Comparison of ENCODE assay signal across 27 cellular contexts in the genomic region with DNA sequence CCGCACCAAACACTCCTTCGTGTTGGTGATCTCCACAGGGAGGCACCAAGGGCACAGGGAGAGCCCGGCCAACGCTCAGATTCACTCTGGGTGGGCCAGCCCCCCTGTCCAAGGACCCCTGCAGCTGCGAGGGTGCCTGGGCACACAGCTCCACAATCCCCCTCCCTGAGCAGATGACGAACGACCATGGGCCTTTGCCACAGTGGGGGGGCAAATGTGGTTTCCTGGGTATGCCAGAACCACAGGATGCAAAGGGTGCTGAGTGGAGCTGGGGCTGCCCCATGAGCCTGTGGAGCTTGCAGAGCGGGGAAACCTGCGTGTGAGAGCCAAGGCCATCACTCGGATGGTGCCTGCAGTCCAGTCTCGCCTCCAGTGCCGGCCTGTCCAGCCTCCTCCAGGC. TPM values are rescaled to one million over a fixed set of nuclear protein-coding genes. Genes with fewer than 3 reads are reported as not detected.
DNase-seq lines count a peak whose midpoint lies in the region; ATAC-seq, FAIRE-seq and TF ChIP-seq lines count a peak whose summit lies in the region.
"Had no signal": no experiment of that assay in that cellular context is flagged by ENCODE, and none has a peak within 500 bp of the region (broad histone marks: within the 10 kb centered on the region; RNA-seq: fewer than 3 reads in every experiment).

No MANE protein-coding gene starts in this region.

- 100% methylated on average over 10 of the region's 12 CpGs for WGBS in HepG2 (ENCODE audit: low lambda C conversion rate)
- no CpG with 5 or more reads among the region's 12 CpGs for WGBS in right lobe of liver (ENCODE audit: insufficient coverage, low coverage, low lambda C conversion rate, missing lambda C conversion rate)
- WGBS in adrenal gland, 4 donors = 82 to 98% (median 91%) methylated on average over 4 to 12 of the region's 12 CpGs

- H3K36me3 ChIP-seq in HepG2 (replicated peaks in 1 of 2; ENCODE audit: control insufficient read depth in 1 of 2, insufficient read depth in 2 of 2, low read length in 2 of 2) (peaks cover 44 to 80% of the 10 kb centered on the region in 2 experiments), right lobe of liver (no peaks in the 10 kb centered on the region), adrenal gland (replicated peaks in 1 of 2) (peaks cover 0 to 26% of the 10 kb centered on the region in 2 donors)
- H3K36me3 ChIP-seq: uterus had no signal

- no peak for FAIRE-seq in HepG2 (lab: Jason Lieb, UNC)

- no peak overlapping the region for H2AFZ ChIP-seq in HepG2 (ENCODE audit: low read length)

- TF ChIP-seq POLR2A in HepG2 (IDR thresholded peaks at IDR 0.05; ENCODE audit: insufficient read depth in 1 of 2, low read depth in 2 of 2, low read length in 2 of 2) (no peak), right lobe of liver (IDR thresholded peaks at IDR 0.05) (no peak), adrenal gland (IDR thresholded peaks at IDR 0.05) (no peak)

- H3K9me3 ChIP-seq in HepG2 (ENCODE audit: low read length) (no peaks in the 10 kb centered on the region), right lobe of liver (no peaks in the 10 kb centered on the region), adrenal gland (replicated peaks in 1 of 3) (no peaks in the 10 kb centered on the region)
- H3K9me3 ChIP-seq: MG63, uterus had no signal

- no peak overlapping the region for H3K4me2 ChIP-seq in HepG2 (ENCODE audit: low read depth, low read length)

- no peaks in the 10 kb centered on the region for H3K4me1 ChIP-seq in HepG2 (ENCODE audit: insufficient read depth, low read length)
- no peaks in the 10 kb centered on the region for H3K4me1 ChIP-seq in right lobe of liver
- H3K4me1 ChIP-seq in adrenal gland (replicated peaks in 1 of 2) = no peaks in the 10 kb centered on the region
- H3K4me1 ChIP-seq: foreskin keratinocyte had no signal

- CTCF ChIA-PET in HepG2 (lab: Yijun Ruan, JAX; ENCODE audit: low intra/inter-chr PET ratio, low total read pairs) = no interaction called here
- CTCF ChIA-PET in activated CD4-positive, alpha-beta memory T cell treated with anti-CD3 and anti-CD28 coated beads for 36 hours (lab: Charles Lee) = interaction anchor here (1.3 to 1.5 kb wide), 2 partner anchors 112 to 152 kb away, joined by 3 to 5 read pairs; no protein-coding TSS in a partner anchor

- ATAC-seq in HepG2 (no peak; the same call in 1 of the 3 replicates), right lobe of liver (no peak), naive B cell (ENCODE audit: low read depth in 2 of 2) (no peak), GM19324 (IDR thresholded peaks at IDR 0.05; ENCODE audit: low FRiP score, unreplicated experiment) (no peak), GM21528 (IDR thresholded peaks at IDR 0.05; ENCODE audit: low FRiP score, unreplicated experiment) (no peak)
- ATAC-seq: foreskin keratinocyte had no signal

- no peaks in the 10 kb centered on the region for H3K79me2 ChIP-seq in HepG2 (ENCODE audit: insufficient read depth, low read length)

- H3K36me3 Mint-ChIP-seq in activated CD4-positive, alpha-beta memory T cell treated with anti-CD3 and anti-CD28 coated beads for 36 hours = peaks cover 47% of the 10 kb centered on the region
- H3K36me3 Mint-ChIP-seq in naive B cell = peaks cover 8 to 10% of the 10 kb centered on the region in 2 donors

- in situ Hi-C loops in HepG2 (cut with HindIII; ENCODE audit: extremely low pct_ligation_motif_present, low pct_unique_long_range_greater_than_20kb) = no loop called here

- no peak overlapping the region for H3K27ac Mint-ChIP-seq in activated CD4-positive, alpha-beta memory T cell treated with anti-CD3 and anti-CD28 coated beads for 36 hours
- peak overlapping the region; percentile 11 to 100 (median 98) for H3K27ac Mint-ChIP-seq in naive B cell
- H3K27ac Mint-ChIP-seq: activated T-helper 2 cell treated with anti-CD3 and anti-CD28 coated beads, Interferon-gamma antibody, Interleukin-2, Interleukin-4, amounts not matched to agents 10 μg/mL and 5 μg/mL and 100 μg/mL, durations not matched to agents 14 hours and 24 hours and 36 hours; CD4-positive, CD25-positive, alpha-beta regulatory T cell; T-cell had no signal

- POLR2A ChIA-PET in HepG2 (lab: Yijun Ruan, JAX) = interaction anchor here (1.3 kb wide), 1 partner anchor 72 kb away, joined by 3 read pairs; no protein-coding TSS in a partner anchor
- POLR2A ChIA-PET in activated CD4-positive, alpha-beta memory T cell treated with anti-CD3 and anti-CD28 coated beads for 36 hours (lab: Charles Lee) = no interaction called here

- TF ChIP-seq EP300 in HepG2 (IDR thresholded peaks at IDR 0.05; ENCODE audit: low read depth in 2 of 2, low read length in 2 of 2) (no peak), HepG2 (CRISPR knock-in tag; IDR thresholded peaks at IDR 0.05; ENCODE audit: borderline replicate concordance) (no peak)

- H3K4me3 ChIP-seq in HepG2 (replicated peaks in 1 of 3; ENCODE audit: insufficient read depth in 1 of 3, low read depth in 2 of 3, low read length in 3 of 3) = no peak overlapping the region
- no peak overlapping the region for H3K4me3 ChIP-seq in right lobe of liver
- H3K4me3 ChIP-seq in adrenal gland = no peak overlapping the region
- H3K4me3 ChIP-seq: dorsolateral prefrontal cortex, MG63, skin epidermis, uterus had no signal

- DNase-seq in HepG2 (ENCODE audit: low spot score) (no peak), right lobe of liver (no peak), naive B cell (peak; percentile 46), NCI-H345 (lab: John Stamatoyannopoulos, UW) (no peak), adrenal gland (no peak)
- DNase-seq in activated CD4-positive, alpha-beta memory T cell treated with anti-CD3 and anti-CD28 coated beads for 36 hours = peak; percentile 34
- DNase-seq: ACHN; DMS53; dorsolateral prefrontal cortex; foreskin keratinocyte; H7; mammary epithelial cell; MG63; NCI-H146; NCI-H2171; SHP77 treated with DMSO at 0.1 percent for 48 hours; stimulated activated CD4-positive, alpha-beta T cell treated with anti-CD3 and anti-CD28 coated beads, Interleukin-4, amount 100 ng/mL, for 1 hour; uterus had no signal

- H3K4me3 Mint-ChIP-seq in activated CD4-positive, alpha-beta memory T cell treated with anti-CD3 and anti-CD28 coated beads for 36 hours = no peak overlapping the region
- H3K4me3 Mint-ChIP-seq in naive B cell = peak overlapping the region; percentile 21 to 93 (median 73)
- H3K4me3 Mint-ChIP-seq: T-cell had no signal

- intact Hi-C loops in HepG2 (cut with micrococcal nuclease; ENCODE audit: unreplicated experiment) (no loop called here), right lobe of liver (cut with DNase I) (no loop called here), adrenal gland (cut with DNase I) (no loop called here)
- intact Hi-C loops in activated CD4-positive, alpha-beta memory T cell treated with anti-CD3 and anti-CD28 coated beads for 36 hours (cut with micrococcal nuclease) = no loop called here

- H3K9me3 Mint-ChIP-seq in activated CD4-positive, alpha-beta memory T cell treated with anti-CD3 and anti-CD28 coated beads for 36 hours = no peaks in the 10 kb centered on the region
- no peaks in the 10 kb centered on the region for H3K9me3 Mint-ChIP-seq in naive B cell
- H3K9me3 Mint-ChIP-seq: activated T-helper 2 cell treated with anti-CD3 and anti-CD28 coated beads, Interferon-gamma antibody, Interleukin-2, Interleukin-4, amounts not matched to agents 10 μg/mL and 5 μg/mL and 100 μg/mL, durations not matched to agents 14 hours and 24 hours and 36 hours; CD4-positive, CD25-positive, alpha-beta regulatory T cell; T-cell had no signal

- no peaks in the 10 kb centered on the region for H3K27me3 Mint-ChIP-seq in activated CD4-positive, alpha-beta memory T cell treated with anti-CD3 and anti-CD28 coated beads for 36 hours
- H3K27me3 Mint-ChIP-seq in naive B cell = no peaks in the 10 kb centered on the region
- H3K27me3 Mint-ChIP-seq: CD4-positive, CD25-positive, alpha-beta regulatory T cell; T-cell had no signal

- peaks cover 11% of the 10 kb centered on the region; the same call in 1 of the 2 replicates for H4K20me1 ChIP-seq in HepG2 (ENCODE audit: insufficient read depth, low read length)

- H3K9ac ChIP-seq in HepG2 (ENCODE audit: insufficient read depth, low read depth, low read length) = no peak overlapping the region

- no peak for TF ChIP-seq RAD21 in HepG2 (CRISPR knock-in tag; IDR thresholded peaks at IDR 0.05)

- no peaks in the 10 kb centered on the region for H3K27me3 ChIP-seq in HepG2 (ENCODE audit: control insufficient read depth in 1 of 2, insufficient read depth in 2 of 2, low read length in 2 of 2)
- no peaks in the 10 kb centered on the region for H3K27me3 ChIP-seq in right lobe of liver
- H3K27me3 ChIP-seq in adrenal gland = no peaks in the 10 kb centered on the region
- H3K27me3 ChIP-seq: dorsolateral prefrontal cortex, foreskin keratinocyte, MG63, uterus had no signal

- peaks cover 51% of the 10 kb centered on the region for H3K4me1 Mint-ChIP-seq in activated CD4-positive, alpha-beta memory T cell treated with anti-CD3 and anti-CD28 coated beads for 36 hours (ENCODE audit: low read depth)
- peaks cover 64 to 100% (median 97%) of the 10 kb centered on the region in 3 donors for H3K4me1 Mint-ChIP-seq in naive B cell

- no TSS peak for BruUV-seq in HepG2 (replicated peaks; lab: Mats Ljungman, UMichigan)

- TF ChIP-seq CTCF in HepG2 (CRISPR knock-in tag; IDR thresholded peaks at IDR 0.05) (peak; percentile 19; the same call in 1 of the 2 replicates), right lobe of liver (IDR thresholded peaks at IDR 0.05) (no peak), adrenal gland (IDR thresholded peaks at IDR 0.05) (no peak)

- H3K27ac ChIP-seq in HepG2 (ENCODE audit: extremely low read length, insufficient read depth, low read length) = no peak overlapping the region
- no peak overlapping the region for H3K27ac ChIP-seq in right lobe of liver
- H3K27ac ChIP-seq in adrenal gland = no peak overlapping the region
- H3K27ac ChIP-seq: dorsolateral prefrontal cortex, foreskin keratinocyte, uterus had no signal

RNA-seq across cellular contexts. Expression of a gene that starts 31.0 kb away (rescaled TPM):
- total RNA-seq in HepG2 (2016; rRNA removed; fragmentation: Illumina TruSeq; extraction: Trizol) (16.0 and 29.8 TPM in 2 replicates), right lobe of liver (10 to 100 TPM in 3 of 6 experiments, 1 to 10 TPM in 3; 6.9 to 38.6 (median 13.1) TPM), adrenal gland (10 to 100 TPM; 33.9 to 59.1 (median 43.4) TPM)
- 5.1 and 9.2 TPM in 2 replicates for total RNA-seq in HepG2 (2016; cell fraction: cytosol; rRNA removed; fragmentation: Illumina TruSeq; extraction: Trizol; ENCODE audit: low read depth)
- 14.3 and 34.5 TPM in 2 replicates for total RNA-seq in HepG2 (2016; cell fraction: insoluble cytoplasmic fraction; rRNA removed; fragmentation: Illumina TruSeq; extraction: Trizol)
- 14.8 and 16.4 TPM in 2 replicates for total RNA-seq in HepG2 (2016; cell fraction: membrane; rRNA removed; fragmentation: Illumina TruSeq; extraction: Trizol)
- total RNA-seq in HepG2 (2016; cell fraction: nucleus; rRNA removed; fragmentation: Illumina TruSeq; extraction: Trizol) = 37.9 and 47.2 TPM in 2 replicates
- polyA plus RNA-seq in HepG2 (2011; rRNA removed) (90.6 and 115 TPM in 2 replicates), naive B cell (ENCODE audit: low read depth in 6 of 6) (10 to 100 TPM; 19.5 to 63.3 (median 52.7) TPM), adrenal gland (10 to 100 TPM; 23.2 to 45.3 (median 42.8) TPM)
- 65.4 and 69.9 TPM in 2 replicates for polyA plus RNA-seq in HepG2 (2011; cell fraction: cytosol; rRNA removed)
- polyA plus RNA-seq in HepG2 (2011; cell fraction: nucleus; rRNA removed) = 330 and 361 TPM in 2 replicates
- 104 and 122 TPM in 2 replicates for polyA plus RNA-seq in HepG2 (2012)
- 3.8 and 4.2 TPM in 2 replicates for polyA plus RNA-seq in HepG2 (2016; cell fraction: cytosol; fragmentation: Illumina TruSeq; extraction: Trizol; ENCODE audit: low read depth)
- 18.3 and 19.5 TPM in 2 replicates for polyA plus RNA-seq in HepG2 (2016; cell fraction: insoluble cytoplasmic fraction; fragmentation: Illumina TruSeq; extraction: Trizol; ENCODE audit: low read depth)
- 9.2 and 10.4 TPM in 2 replicates for polyA plus RNA-seq in HepG2 (2016; cell fraction: membrane; fragmentation: Illumina TruSeq; extraction: Trizol; ENCODE audit: low read depth)
- 89.7 and 92.4 TPM in 2 replicates for polyA plus RNA-seq in HepG2 (2016; cell fraction: nucleus; fragmentation: Illumina TruSeq; extraction: Trizol; ENCODE audit: insufficient read depth, low read depth)
- polyA minus RNA-seq in HepG2 (2011; rRNA and poly(A)+ RNA removed; ENCODE audit: low replicate concordance) = 56.1 and 65.1 TPM in 2 replicates
- 44.6 and 51.7 TPM in 2 replicates for polyA minus RNA-seq in HepG2 (2011; cell fraction: cytosol; rRNA and poly(A)+ RNA removed)
- polyA minus RNA-seq in HepG2 (2011; cell fraction: nucleus; rRNA and poly(A)+ RNA removed) = 90.3 and 92.4 TPM in 2 replicates
- total RNA-seq in activated CD4-positive, alpha-beta memory T cell treated with anti-CD3 and anti-CD28 coated beads for 36 hours = 10 to 100 TPM; 48.4 to 51.4 TPM

RNA-seq across cellular contexts. Expression of a gene that starts 47.5 kb away (rescaled TPM):
- total RNA-seq in HepG2 (2016; rRNA removed; fragmentation: Illumina TruSeq; extraction: Trizol) (not detected in 2 replicates), right lobe of liver (not detected), adrenal gland (not detected)
- not detected in 2 replicates for total RNA-seq in HepG2 (2016; cell fraction: cytosol; rRNA removed; fragmentation: Illumina TruSeq; extraction: Trizol; ENCODE audit: low read depth)
- total RNA-seq in HepG2 (2016; cell fraction: insoluble cytoplasmic fraction; rRNA removed; fragmentation: Illumina TruSeq; extraction: Trizol) = not detected in 2 replicates
- not detected in 2 replicates for total RNA-seq in HepG2 (2016; cell fraction: membrane; rRNA removed; fragmentation: Illumina TruSeq; extraction: Trizol)
- total RNA-seq in HepG2 (2016; cell fraction: nucleus; rRNA removed; fragmentation: Illumina TruSeq; extraction: Trizol) = not detected in 2 replicates
- polyA plus RNA-seq in HepG2 (2011; rRNA removed) (0.01 and 0.12 TPM in 2 replicates), naive B cell (ENCODE audit: low read depth in 6 of 6) (under 1 TPM in 1 of 6 donors, not detected in 5; 0.09 TPM), adrenal gland (under 1 TPM in 1 of 3 donors, not detected in 2; 0.10 TPM)
- 0.03 and 0.06 TPM in 2 replicates for polyA plus RNA-seq in HepG2 (2011; cell fraction: cytosol; rRNA removed)
- polyA plus RNA-seq in HepG2 (2011; cell fraction: nucleus; rRNA removed) = 0.18 and 0.36 TPM in 2 replicates
- polyA plus RNA-seq in HepG2 (2012) = 0.15 and 0.17 TPM in 2 replicates
- not detected in 2 replicates for polyA plus RNA-seq in HepG2 (2016; cell fraction: cytosol; fragmentation: Illumina TruSeq; extraction: Trizol; ENCODE audit: low read depth)
- not detected in 2 replicates for polyA plus RNA-seq in HepG2 (2016; cell fraction: insoluble cytoplasmic fraction; fragmentation: Illumina TruSeq; extraction: Trizol; ENCODE audit: low read depth)
- not detected in 2 replicates for polyA plus RNA-seq in HepG2 (2016; cell fraction: membrane; fragmentation: Illumina TruSeq; extraction: Trizol; ENCODE audit: low read depth)
- polyA plus RNA-seq in HepG2 (2016; cell fraction: nucleus; fragmentation: Illumina TruSeq; extraction: Trizol; ENCODE audit: insufficient read depth, low read depth) = not detected in 2 replicates
- 0.12 and 0.14 TPM in 2 replicates for polyA minus RNA-seq in HepG2 (2011; rRNA and poly(A)+ RNA removed; ENCODE audit: low replicate concordance)
- not detected in 2 replicates for polyA minus RNA-seq in HepG2 (2011; cell fraction: cytosol; rRNA and poly(A)+ RNA removed)
- 0.12 TPM in 1 of 2 replicates, not detected in the other for polyA minus RNA-seq in HepG2 (2011; cell fraction: nucleus; rRNA and poly(A)+ RNA removed)
- not detected for total RNA-seq in activated CD4-positive, alpha-beta memory T cell treated with anti-CD3 and anti-CD28 coated beads for 36 hours
- total RNA-seq: activated T-helper 2 cell treated with anti-CD3 and anti-CD28 coated beads, Interferon-gamma antibody, Interleukin-2, Interleukin-4, amounts not matched to agents 10 μg/mL and 5 μg/mL and 100 μg/mL, durations not matched to agents 14 hours and 24 hours and 36 hours; CD4-positive, CD25-positive, alpha-beta regulatory T cell; epithelial cell of proximal tubule; foreskin keratinocyte; kidney epithelial cell; mammary epithelial cell; OCI-LY7 had no signal
- polyA plus RNA-seq: foreskin keratinocyte, mammary epithelial cell had no signal

Comparison
In these comparisons a context has a peak if more than half of its experiments do, and no peak if none do; other contexts are left out.
1. DNase-seq: peak in activated CD4-positive, alpha-beta memory T cell treated with anti-CD3 and anti-CD28 coated beads for 36 hours (single experiment) and naive B cell (single experiment); none in HepG2 (single experiment), right lobe of liver (0 of 3), NCI-H345 (single experiment) and adrenal gland (0 of 7).